Comparison of ENCODE assay signal across 8 cellular contexts in the genomic region with DNA sequence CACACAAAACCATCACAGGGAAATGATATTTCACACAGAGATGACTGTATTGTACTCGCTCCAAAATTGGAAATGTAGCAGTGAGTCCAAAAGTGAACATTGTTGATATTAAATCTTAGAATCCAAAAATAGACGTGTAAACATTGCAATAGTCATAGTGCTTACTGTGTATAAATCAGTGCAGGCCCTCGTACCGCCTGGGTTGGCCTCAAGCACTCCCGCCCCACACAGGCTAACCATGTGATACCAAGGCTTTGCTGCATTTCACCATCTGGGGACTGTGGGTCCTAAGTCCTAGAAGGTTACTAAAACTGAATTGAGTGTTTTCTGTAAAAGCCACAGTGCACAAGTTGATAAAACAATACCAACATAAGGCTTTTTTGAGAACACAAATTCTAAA.
DNase-seq lines count a peak whose midpoint lies in the region; ATAC-seq and TF ChIP-seq lines count a peak whose summit lies in the region.

No MANE protein-coding gene starts in this region.

- no peak overlapping the region for H3K4me3 ChIP-seq in fibroblast of mammary gland (ENCODE audit: control insufficient read depth, low read depth, low read length)

- no peak for ATAC-seq in activated naive CD8-positive, alpha-beta T cell treated with anti-CD3 and anti-CD28 coated beads, Interleukin-2, amount 10 ng/mL, durations not matched to agents 7 days and 5 days (ENCODE audit: low read depth)
- no peak for ATAC-seq in naive thymus-derived CD8-positive, alpha-beta T cell
- no peak for ATAC-seq in HG03280 (IDR thresholded peaks at IDR 0.05; ENCODE audit: unreplicated experiment)

- peak overlapping the region; percentile 60 for H3K27ac Mint-ChIP-seq in activated naive CD8-positive, alpha-beta T cell treated with anti-CD3 and anti-CD28 coated beads, Interleukin-2, amount 10 ng/mL, durations not matched to agents 7 days and 5 days
- H3K27ac Mint-ChIP-seq in activated naive CD8-positive, alpha-beta T cell treated with anti-CD3 and anti-CD28 coated beads for 36 hours, result no peak overlapping the region
- H3K27ac Mint-ChIP-seq in naive thymus-derived CD8-positive, alpha-beta T cell, result peak overlapping the region in 6 of 10 donors; percentile 2 to 60 (median 29)

- peak overlapping the region; percentile 3 for H3K4me3 Mint-ChIP-seq in activated naive CD8-positive, alpha-beta T cell treated with anti-CD3 and anti-CD28 coated beads, Interleukin-2, amount 10 ng/mL, durations not matched to agents 7 days and 5 days
- no peak overlapping the region for H3K4me3 Mint-ChIP-seq in activated naive CD8-positive, alpha-beta T cell treated with anti-CD3 and anti-CD28 coated beads for 36 hours
- peak overlapping the region in 4 of 10 donors; percentile 21 to 46 (median 34) for H3K4me3 Mint-ChIP-seq in naive thymus-derived CD8-positive, alpha-beta T cell

- peaks cover 4% of the 10 kb centered on the region for H3K36me3 Mint-ChIP-seq in activated naive CD8-positive, alpha-beta T cell treated with anti-CD3 and anti-CD28 coated beads, Interleukin-2, amount 10 ng/mL, durations not matched to agents 7 days and 5 days
- peaks cover 5% of the 10 kb centered on the region for H3K36me3 Mint-ChIP-seq in activated naive CD8-positive, alpha-beta T cell treated with anti-CD3 and anti-CD28 coated beads for 36 hours
- peaks cover 0 to 17% (median 0%) of the 10 kb centered on the region in 3 donors for H3K36me3 Mint-ChIP-seq in naive thymus-derived CD8-positive, alpha-beta T cell

- POLR2A ChIA-PET in activated naive CD8-positive, alpha-beta T cell treated with anti-CD3 and anti-CD28 coated beads, Interleukin-2, amount 10 ng/mL, durations not matched to agents 7 days and 5 days (lab: Charles Lee), result no interaction called here
- POLR2A ChIA-PET in naive thymus-derived CD8-positive, alpha-beta T cell (lab: Charles Lee), result no interaction called here

- no peak for DNase-seq in activated naive CD8-positive, alpha-beta T cell treated with anti-CD3 and anti-CD28 coated beads, Interleukin-2, amount 10 ng/mL, durations not matched to agents 7 days and 5 days
- no peak for DNase-seq in activated naive CD8-positive, alpha-beta T cell treated with anti-CD3 and anti-CD28 coated beads for 36 hours
- DNase-seq in fibroblast of mammary gland (ENCODE audit: low read depth) (peak; percentile 89), activated gamma-delta T cell treated with Interleukin-2 at 50 U/mL for 16 hours (no peak), iPS-NIHi7 (ENCODE audit: extremely low spot score) (no peak), SW480 (ENCODE audit: low spot score) (no peak)
- DNase-seq in naive thymus-derived CD8-positive, alpha-beta T cell, result no peak

- H3K27me3 Mint-ChIP-seq in activated naive CD8-positive, alpha-beta T cell treated with anti-CD3 and anti-CD28 coated beads, Interleukin-2, amount 10 ng/mL, durations not matched to agents 7 days and 5 days, result no peaks in the 10 kb centered on the region
- H3K27me3 Mint-ChIP-seq in activated naive CD8-positive, alpha-beta T cell treated with anti-CD3 and anti-CD28 coated beads for 36 hours, result no peaks in the 10 kb centered on the region
- no peaks in the 10 kb centered on the region for H3K27me3 Mint-ChIP-seq in naive thymus-derived CD8-positive, alpha-beta T cell

- no peaks in the 10 kb centered on the region for H3K9me3 Mint-ChIP-seq in activated naive CD8-positive, alpha-beta T cell treated with anti-CD3 and anti-CD28 coated beads, Interleukin-2, amount 10 ng/mL, durations not matched to agents 7 days and 5 days
- H3K9me3 Mint-ChIP-seq in activated naive CD8-positive, alpha-beta T cell treated with anti-CD3 and anti-CD28 coated beads for 36 hours, result no peaks in the 10 kb centered on the region
- no peaks in the 10 kb centered on the region for H3K9me3 Mint-ChIP-seq in naive thymus-derived CD8-positive, alpha-beta T cell

- H3K4me1 Mint-ChIP-seq in activated naive CD8-positive, alpha-beta T cell treated with anti-CD3 and anti-CD28 coated beads, Interleukin-2, amount 10 ng/mL, durations not matched to agents 7 days and 5 days, result peaks cover 45% of the 10 kb centered on the region
- peaks cover 51% of the 10 kb centered on the region for H3K4me1 Mint-ChIP-seq in activated naive CD8-positive, alpha-beta T cell treated with anti-CD3 and anti-CD28 coated beads for 36 hours
- peaks cover 44 to 79% (median 66%) of the 10 kb centered on the region in 4 donors for H3K4me1 Mint-ChIP-seq in naive thymus-derived CD8-positive, alpha-beta T cell

- TF ChIP-seq CTCF in fibroblast of mammary gland (conservative IDR thresholded peaks at IDR 0.05; ENCODE audit: control insufficient read depth, insufficient read depth, low read depth, low read length), result no peak
